In the genomic region with DNA sequence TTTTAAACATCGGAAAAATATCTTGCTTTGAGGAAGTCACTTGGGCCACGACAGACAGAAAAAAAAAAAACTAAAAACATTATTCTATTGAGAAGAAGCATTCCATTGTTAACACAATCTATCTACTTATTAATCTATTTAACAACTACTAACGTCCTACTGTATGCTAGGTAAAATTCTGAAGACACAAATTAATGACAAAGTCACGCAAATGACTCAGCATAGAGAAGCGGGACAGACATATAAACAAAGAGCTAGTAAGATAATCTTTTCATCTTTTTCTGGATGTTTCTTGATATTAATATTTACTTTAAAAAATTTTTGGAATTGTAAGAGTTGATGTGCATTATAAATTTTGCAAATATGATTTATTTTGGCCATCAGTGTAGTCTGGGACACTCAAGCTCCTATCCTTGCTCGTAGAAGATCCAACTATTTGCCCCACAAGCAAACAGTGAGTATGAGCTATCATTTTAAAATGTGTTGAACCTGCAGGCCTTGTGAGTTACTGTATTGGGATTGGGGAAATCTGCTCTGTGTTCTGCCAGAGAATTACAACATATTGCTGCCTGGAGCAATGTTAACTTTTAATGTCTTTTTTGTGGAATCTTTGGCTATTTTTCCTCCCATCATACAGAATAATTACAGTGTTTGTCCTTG, we compare ENCODE assay signal across 16 cellular contexts.
A peak's percentile ranks its signal among the peaks of the same experiment; 100 is the strongest.
DNase-seq lines count a peak whose midpoint lies in the region; ATAC-seq and TF ChIP-seq lines count a peak whose summit lies in the region.
"Had no signal": no experiment of that assay in that cellular context is flagged by ENCODE, and none has a peak within 500 bp of the region (broad histone marks: within the 10 kb centered on the region; RNA-seq: fewer than 3 reads in every experiment).

No MANE protein-coding gene starts in this region.

- DNase-seq in MCF 10A (ENCODE audit: unreplicated experiment) (peak; percentile 75), breast epithelium (ENCODE audit: low spot score in 2 of 2) (no peak), adipocyte (ENCODE audit: low read depth) (peak; percentile 76), fibroblast of villous mesenchyme (ENCODE audit: low read depth) (peak; percentile 32), smooth muscle cell (lab: John Stamatoyannopoulos, UW; ENCODE audit: unreplicated experiment) (no peak), NCI-H446 (lab: John Stamatoyannopoulos, UW) (no peak)
- DNase-seq: activated B cell treated with CpG ODN at 0.5 μM for 24 hours, KG1, kidney glomerular epithelial cell, NCI-H1417, NCI-H524, pancreas had no signal

- H3K36me3 Mint-ChIP-seq in MCF 10A (ENCODE audit: insufficient read depth, unreplicated experiment), result no peaks in the 10 kb centered on the region

- ATAC-seq in GM19023 (IDR thresholded peaks at IDR 0.05; ENCODE audit: unreplicated experiment), result no peak
- ATAC-seq in GM18907 (IDR thresholded peaks at IDR 0.05; ENCODE audit: unreplicated experiment), result no peak
- ATAC-seq: Panc1, pancreas had no signal

- no peaks in the 10 kb centered on the region for H3K79me2 ChIP-seq in smooth muscle cell (ENCODE audit: low read depth)

- H3K4me1 ChIP-seq in breast epithelium (no peaks in the 10 kb centered on the region), adipocyte (ENCODE audit: control insufficient read depth, insufficient read depth, low read length) (peaks cover 28% of the 10 kb centered on the region), smooth muscle cell (ENCODE audit: low read depth) (no peaks in the 10 kb centered on the region)
- H3K4me1 ChIP-seq: pancreas had no signal

- H3K27ac Mint-ChIP-seq in MCF 10A (ENCODE audit: low read depth, unreplicated experiment), result peak overlapping the region; percentile 91
- H3K27ac Mint-ChIP-seq: activated B cell treated with CpG ODN at 0.5 μM for 24 hours had no signal

- H3K27ac ChIP-seq in breast epithelium, result no peak overlapping the region
- peak overlapping the region; percentile 65 for H3K27ac ChIP-seq in smooth muscle cell (ENCODE audit: low read depth)
- H3K27ac ChIP-seq: 22Rv1, pancreas had no signal

- CTCF ChIA-PET in MCF 10A (lab: Yijun Ruan, JAX), result interaction anchor here (0.8 to 1.2 kb wide), 2 partner anchors 103 to 482 kb away, joined by 3 read pairs; no protein-coding TSS in a partner anchor

- H2AFZ ChIP-seq in smooth muscle cell (ENCODE audit: low read depth), result no peak overlapping the region

- no peaks in the 10 kb centered on the region for H4K20me1 ChIP-seq in smooth muscle cell (ENCODE audit: low read depth)

- TF ChIP-seq POLR2A in breast epithelium (IDR thresholded peaks at IDR 0.05), result no peak

- H3K9me3 Mint-ChIP-seq in MCF 10A (ENCODE audit: unreplicated experiment), result no peaks in the 10 kb centered on the region
- H3K9me3 Mint-ChIP-seq: activated B cell treated with CpG ODN at 0.5 μM for 24 hours had no signal

- H3K4me1 Mint-ChIP-seq in MCF 10A (ENCODE audit: insufficient read depth, unreplicated experiment), result peaks cover 37% of the 10 kb centered on the region

- H3F3A ChIP-seq in smooth muscle cell (ENCODE audit: low read depth), result no peaks in the 10 kb centered on the region

- intact Hi-C loops in MCF 10A (cut with micrococcal nuclease) (no loop called here), breast epithelium (cut with DNase I; ENCODE audit: low total_unique reads) (no loop called here)

- H3K4me2 ChIP-seq in smooth muscle cell, result no peak overlapping the region

- H3K27me3 Mint-ChIP-seq in MCF 10A (ENCODE audit: insufficient read depth, unreplicated experiment), result no peaks in the 10 kb centered on the region
- H3K27me3 Mint-ChIP-seq: activated B cell treated with CpG ODN at 0.5 μM for 24 hours had no signal

- H3K4me3 Mint-ChIP-seq in MCF 10A (ENCODE audit: unreplicated experiment), result peak overlapping the region; percentile 18
- H3K4me3 Mint-ChIP-seq: activated B cell treated with CpG ODN at 0.5 μM for 24 hours had no signal

- H3K9me3 ChIP-seq in breast epithelium (no peaks in the 10 kb centered on the region), adipocyte (ENCODE audit: control insufficient read depth, low read length) (no peaks in the 10 kb centered on the region), smooth muscle cell (replicated peaks; ENCODE audit: low read depth) (no peaks in the 10 kb centered on the region)
- H3K9me3 ChIP-seq: pancreas had no signal

- no peak overlapping the region for H3K9ac ChIP-seq in adipocyte (ENCODE audit: low read length)
- H3K9ac ChIP-seq in smooth muscle cell (ENCODE audit: low read depth), result no peak overlapping the region

- POLR2A ChIA-PET in MCF 10A (lab: Yijun Ruan, JAX), result interaction anchor here (0.7 to 1.5 kb wide), 7 partner anchors 12 to 267 kb away, joined by 3 to 5 read pairs (median 3); no protein-coding TSS in a partner anchor

- H3K27me3 ChIP-seq in breast epithelium (no peaks in the 10 kb centered on the region), adipocyte (replicated peaks; ENCODE audit: control insufficient read depth, insufficient read depth, low read length) (no peaks in the 10 kb centered on the region), smooth muscle cell (ENCODE audit: low read depth) (no peaks in the 10 kb centered on the region)
- H3K27me3 ChIP-seq: pancreas had no signal

- no peak overlapping the region for H3K4me3 ChIP-seq in breast epithelium
- H3K4me3 ChIP-seq in adipocyte (ENCODE audit: low read length), result no peak overlapping the region
- no peak overlapping the region for H3K4me3 ChIP-seq in fibroblast of villous mesenchyme (ENCODE audit: low read depth, low read length)
- H3K4me3 ChIP-seq in smooth muscle cell, result no peak overlapping the region
- H3K4me3 ChIP-seq: pancreas had no signal

- BruUV-seq in MCF 10A (replicated peaks; lab: Mats Ljungman, UMichigan), result TSS peak; percentile 65

- WGBS in smooth muscle cell (ENCODE audit: low lambda C conversion rate), result 58% methylated on average over 6 of the region's 6 CpGs

- no peaks in the 10 kb centered on the region for H3K36me3 ChIP-seq in breast epithelium
- H3K36me3 ChIP-seq in adipocyte (ENCODE audit: control insufficient read depth, insufficient read depth, low read length, severe bottlenecking), result no peaks in the 10 kb centered on the region
- no peaks in the 10 kb centered on the region for H3K36me3 ChIP-seq in smooth muscle cell (ENCODE audit: low read depth)
- H3K36me3 ChIP-seq: pancreas had no signal

- TF ChIP-seq CTCF in MCF 10A (IDR thresholded peaks at IDR 0.05; ENCODE audit: unreplicated experiment) (no peak), breast epithelium (IDR thresholded peaks at IDR 0.05) (no peak), fibroblast of villous mesenchyme (IDR thresholded peaks at IDR 0.05; ENCODE audit: insufficient read depth, low read depth, low read length) (no peak), smooth muscle cell (IDR thresholded peaks at IDR 0.05; ENCODE audit: borderline replicate concordance, insufficient read depth, poor library complexity, severe bottlenecking) (no peak)

Comparison
In these comparisons a context has a peak if more than half of its experiments do, and no peak if none do; other contexts are left out.
1. DNase-seq: peak in MCF 10A (single experiment), adipocyte (single experiment) and fibroblast of villous mesenchyme (single experiment); none in breast epithelium (0 of 2), smooth muscle cell (single experiment) and NCI-H446 (0 of 2).